Comparison of ENCODE assay signal across 1 cellular context in genomic region chr20:760751-761417, GRCh38.
TF ChIP-seq lines count a peak whose summit lies in the region.

No MANE protein-coding gene starts in this region.

TF ChIP-seq in HepG2, 621 proteins besides CTCF, POLR2A, EP300 and RAD21 (continued from another document and continues in another):
- TF ChIP-seq UBTF (CRISPR knock-in tag; IDR thresholded peaks at IDR 0.05) = peak; percentile 21; the same call in 1 of the 2 replicates
- TF ChIP-seq ZNF850 (CRISPR knock-in tag; conservative IDR thresholded peaks at IDR 0.05) = no peak
- TF ChIP-seq ZNF292 (CRISPR knock-in tag; IDR thresholded peaks at IDR 0.05; ENCODE audit: borderline replicate concordance, low read depth) = peak; percentile 86
- peak; percentile 37; the same call in 1 of the 2 replicates for TF ChIP-seq RXRA (CRISPR knock-in tag; IDR thresholded peaks at IDR 0.05)
- peak; percentile 89 for TF ChIP-seq TAF15 (IDR thresholded peaks at IDR 0.05; ENCODE audit: low read depth, low read length, poor library complexity, severe bottlenecking)
- 0 out of 2 replicates have a peak, but pooled peaks have one; percentile 85 for TF ChIP-seq ZNF513 (CRISPR knock-in tag; conservative IDR thresholded peaks at IDR 0.05)
- peak; percentile 57; the same call in 1 of the 2 replicates for TF ChIP-seq MAX (IDR thresholded peaks at IDR 0.05)
- 0 out of 2 replicates have a peak, but pooled peaks have one; percentile 9 for TF ChIP-seq PCBP1 (IDR thresholded peaks at IDR 0.05; ENCODE audit: borderline replicate concordance, low read depth, low read length)
- no peak for TF ChIP-seq ZNF740 (CRISPR knock-in tag; IDR thresholded peaks at IDR 0.05)
- no peak for TF ChIP-seq SNRNP70 (IDR thresholded peaks at IDR 0.05; ENCODE audit: low read depth, low read length)
- TF ChIP-seq SCMH1 (CRISPR knock-in tag; IDR thresholded peaks at IDR 0.05; ENCODE audit: borderline replicate concordance) = no peak
- no peak for TF ChIP-seq ZNF282 (IDR thresholded peaks at IDR 0.05; ENCODE audit: partially characterized antibody)
- peak; percentile 27; the same call in 1 of the 2 replicates for TF ChIP-seq IRF2 (CRISPR knock-in tag; IDR thresholded peaks at IDR 0.05)
- TF ChIP-seq NONO (IDR thresholded peaks at IDR 0.05) = no peak
- peak; percentile 54; the same call in 1 of the 2 replicates for TF ChIP-seq NONO (CRISPR knock-in tag; conservative IDR thresholded peaks at IDR 0.05)
- TF ChIP-seq KDM1A (CRISPR knock-in tag; IDR thresholded peaks at IDR 0.05) = no peak
- TF ChIP-seq ZNF710 (CRISPR knock-in tag; IDR thresholded peaks at IDR 0.05; ENCODE audit: borderline replicate concordance) = 0 out of 2 replicates have a peak, but pooled peaks have one; percentile 41
- TF ChIP-seq RFX5 (IDR thresholded peaks at IDR 0.05; ENCODE audit: low read depth, low read length) = 0 out of 2 replicates have a peak, but pooled peaks have one; percentile 25
- TF ChIP-seq ZNF816 (CRISPR knock-in tag; IDR thresholded peaks at IDR 0.05; ENCODE audit: borderline replicate concordance) = no peak
- TF ChIP-seq ZBTB7B (CRISPR knock-in tag; IDR thresholded peaks at IDR 0.05) = 0 out of 2 replicates have a peak, but pooled peaks have one; percentile 38
- TF ChIP-seq ZNF724P (CRISPR knock-in tag; IDR thresholded peaks at IDR 0.05; ENCODE audit: borderline replicate concordance) = no peak
- TF ChIP-seq ZNF776 (CRISPR knock-in tag; IDR thresholded peaks at IDR 0.05) = 0 out of 2 replicates have a peak, but pooled peaks have one; percentile 43
- TF ChIP-seq EEA1 (CRISPR knock-in tag; IDR thresholded peaks at IDR 0.05; ENCODE audit: borderline replicate concordance) = 0 out of 2 replicates have a peak, but pooled peaks have one; percentile 24
- 0 out of 2 replicates have a peak, but pooled peaks have one; percentile 33 for TF ChIP-seq ZNF703 (CRISPR knock-in tag; IDR thresholded peaks at IDR 0.05; ENCODE audit: borderline replicate concordance)
- TF ChIP-seq ZNF281 (CRISPR knock-in tag; IDR thresholded peaks at IDR 0.05; ENCODE audit: borderline replicate concordance) = peak; percentile 30; the same call in 1 of the 2 replicates
- TF ChIP-seq ZHX1 (CRISPR knock-in tag; IDR thresholded peaks at IDR 0.05; ENCODE audit: low read depth) = peak; percentile 75; the same call in 1 of the 2 replicates
- 0 out of 2 replicates have a peak, but pooled peaks have one; percentile 32 for TF ChIP-seq MEIS1 (CRISPR knock-in tag; IDR thresholded peaks at IDR 0.05; ENCODE audit: borderline replicate concordance)
- no peak; the same call in 1 of the 2 replicates for TF ChIP-seq PHF8 (CRISPR knock-in tag; IDR thresholded peaks at IDR 0.05)
- peak; percentile 91 for TF ChIP-seq SP5 (CRISPR knock-in tag; IDR thresholded peaks at IDR 0.05; ENCODE audit: borderline replicate concordance, low read depth)
- 0 out of 2 replicates have a peak, but pooled peaks have one; percentile 68 for TF ChIP-seq ZNF333 (CRISPR knock-in tag; IDR thresholded peaks at IDR 0.05; ENCODE audit: borderline replicate concordance)
- no peak for TF ChIP-seq TARDBP (CRISPR knock-in tag; IDR thresholded peaks at IDR 0.05)
- TF ChIP-seq HINFP (CRISPR knock-in tag; IDR thresholded peaks at IDR 0.05; ENCODE audit: low read depth) = peak; percentile 77; the same call in 1 of the 2 replicates
- peak; percentile 54 for TF ChIP-seq TEAD3 (CRISPR knock-in tag; optimal IDR thresholded peaks at IDR 0.05; ENCODE audit: borderline replicate concordance)
- no peak for TF ChIP-seq ZBED4 (CRISPR knock-in tag; IDR thresholded peaks at IDR 0.05; ENCODE audit: borderline replicate concordance)
